Comparison of ENCODE assay signal across 8 cellular contexts in genomic region chr2:27322301-27322765, GRCh38. TPM values are rescaled to one million over a fixed set of nuclear protein-coding genes. Genes with fewer than 3 reads are reported as not detected.
DNase-seq lines count a peak whose midpoint lies in the region; ATAC-seq and TF ChIP-seq lines count a peak whose summit lies in the region.

No MANE protein-coding gene starts in this region.

- peaks cover 11% of the 10 kb centered on the region for H3K79me2 ChIP-seq in neural progenitor cell (ENCODE audit: low read depth)

- H3K9me3 Mint-ChIP-seq in T-cell (no peaks in the 10 kb centered on the region), neural progenitor cell (no peaks in the 10 kb centered on the region)

- H3K9ac ChIP-seq in neural progenitor cell = peak overlapping the region; percentile 97

- H3K27ac Mint-ChIP-seq in T-cell = peak overlapping the region; percentile 96 to 97
- no peak overlapping the region for H3K27ac Mint-ChIP-seq in neural progenitor cell

- CTCF ChIA-PET in BJ (lab: Yijun Ruan, JAX) = interaction anchor here (0.5 to 6.1 kb wide), 4 partner anchors 19 to 58 kb away, joined by 3 to 34 read pairs (median 4); partner anchors contain the start of gene ZNF513
- CTCF ChIA-PET in HEK293T (lab: Yijun Ruan, JAX) = interaction anchor here (0.7 kb wide), 1 partner anchor 18 kb away, joined by 3 read pairs; no protein-coding TSS in a partner anchor
- CTCF ChIA-PET in T-cell (lab: Charles Lee) = interaction anchor here in 1 of 2 donors (0.6 to 0.9 kb wide), 3 partner anchors 19 to 1245 kb away, joined by 3 to 4 read pairs (median 3); no protein-coding TSS in a partner anchor

- H2AFZ ChIP-seq in neural progenitor cell (replicated peaks) = peak overlapping the region; percentile 27

- intact Hi-C loops in esophagus muscularis mucosa (cut with DNase I) = loop anchor here (5.0 kb wide), 2 partner anchors 35 to 50 kb away; partner anchors contain the start of genes EIF2B4, GTF3C2 and SNX17

- POLR2A ChIA-PET in BJ (lab: Charles Lee) (no interaction called here), HEK293T (lab: Yijun Ruan, JAX) (interaction anchor here (0.6 to 2.3 kb wide), 10 partner anchors 8 to 58 kb away, joined by 3 to 17 read pairs (median 7); partner anchors contain the start of gene GTF3C2), T-cell (lab: Charles Lee) (interaction anchor here in 1 of 2 donors (0.5 to 1.0 kb wide), 2 partner anchors 58 to 255 kb away, joined by 3 to 4 read pairs; no protein-coding TSS in a partner anchor)

- ATAC-seq in T-cell (replicated peaks in 1 of 4) (peak in 2 of 4 experiments; percentile 4 to 10), GM18861 (IDR thresholded peaks at IDR 0.05; ENCODE audit: unreplicated experiment) (no peak), GM19351 (IDR thresholded peaks at IDR 0.05; ENCODE audit: unreplicated experiment) (no peak)

- TF ChIP-seq CTCF in BJ (IDR thresholded peaks at IDR 0.05; ENCODE audit: insufficient read depth, low read depth, low read length) (no peak), esophagus muscularis mucosa (IDR thresholded peaks at IDR 0.05) (no peak), neural progenitor cell (IDR thresholded peaks at IDR 0.05) (no peak)

- H3K4me1 Mint-ChIP-seq in T-cell (peaks cover 20 to 32% (median 20%) of the 10 kb centered on the region in 3 donors), neural progenitor cell (peaks cover 9% of the 10 kb centered on the region)

- DNase-seq in BJ (ENCODE audit: low read depth) (no peak), HEK293T (ENCODE audit: extremely low spot score) (peak; percentile 21), T-cell (peak in 6 of 34 experiments; percentile 6 to 15 (median 8)), esophagus muscularis mucosa (ENCODE audit: extremely low spot score) (no peak), neural progenitor cell (ENCODE audit: low spot score) (no peak), NCI-H2081 (lab: John Stamatoyannopoulos, UW) (no peak)

- H3K36me3 Mint-ChIP-seq in T-cell (peaks cover 23% of the 10 kb centered on the region), neural progenitor cell (peaks cover 11% of the 10 kb centered on the region)

- TF ChIP-seq POLR2A in esophagus muscularis mucosa (IDR thresholded peaks at IDR 0.05; ENCODE audit: low read depth) = no peak

- H3K27me3 ChIP-seq in BJ (ENCODE audit: control insufficient read depth, insufficient read depth, low read length) = no peaks in the 10 kb centered on the region
- H3K27me3 ChIP-seq in esophagus muscularis mucosa = no peaks in the 10 kb centered on the region
- no peaks in the 10 kb centered on the region for H3K27me3 ChIP-seq in neural progenitor cell

- H3K9me3 ChIP-seq in esophagus muscularis mucosa (no peaks in the 10 kb centered on the region), neural progenitor cell (ENCODE audit: low read depth) (no peaks in the 10 kb centered on the region)

- H3K27ac ChIP-seq in esophagus muscularis mucosa (replicated peaks in 1 of 4) (peak overlapping the region; percentile 93 to 98 (median 95)), neural progenitor cell (no peak overlapping the region)

- H3F3A ChIP-seq in neural progenitor cell (ENCODE audit: low read depth) = peaks cover 26% of the 10 kb centered on the region

- TF ChIP-seq EP300 in esophagus muscularis mucosa (IDR thresholded peaks at IDR 0.05) = no peak

- H3K27me3 Mint-ChIP-seq in T-cell (no peaks in the 10 kb centered on the region), neural progenitor cell (ENCODE audit: insufficient read depth, low read depth) (peaks cover 6% of the 10 kb centered on the region)

- peak overlapping the region; percentile 97 to 99 (median 98) for H3K4me3 Mint-ChIP-seq in T-cell
- H3K4me3 Mint-ChIP-seq in neural progenitor cell = peak overlapping the region; percentile 95

- no peaks in the 10 kb centered on the region for H4K20me1 ChIP-seq in neural progenitor cell (ENCODE audit: low read depth)

- H3K4me3 ChIP-seq in BJ (ENCODE audit: low read depth, low read length) = peak overlapping the region; percentile 67
- H3K4me3 ChIP-seq in esophagus muscularis mucosa = peak overlapping the region; percentile 78 to 95 (median 84)
- peak overlapping the region; percentile 80 for H3K4me3 ChIP-seq in neural progenitor cell

- 8% methylated on average over 2 of the region's 10 CpGs for WGBS in esophagus muscularis mucosa

- peak overlapping the region; percentile 93 for H3K4me2 ChIP-seq in neural progenitor cell

- peaks cover 5% of the 10 kb centered on the region for H3K36me3 ChIP-seq in BJ (ENCODE audit: control insufficient read depth, insufficient read depth, low read length)
- H3K36me3 ChIP-seq in esophagus muscularis mucosa = peaks cover 13 to 25% (median 21%) of the 10 kb centered on the region in 4 donors
- no peaks in the 10 kb centered on the region for H3K36me3 ChIP-seq in neural progenitor cell

- H3K4me1 ChIP-seq in esophagus muscularis mucosa (peaks cover 29 to 34% (median 31%) of the 10 kb centered on the region in 4 donors), neural progenitor cell (no peaks in the 10 kb centered on the region)

TF ChIP-seq in HEK293T, 16 proteins besides CTCF, POLR2A, EP300 and RAD21:
- TF ChIP-seq SUZ12 (IDR thresholded peaks at IDR 0.05) (no peak), CTBP1 (IDR thresholded peaks at IDR 0.05; ENCODE audit: borderline replicate concordance) (no peak), ARNT (IDR thresholded peaks at IDR 0.05) (no peak), FOXA1 (IDR thresholded peaks at IDR 0.05) (no peak), ELF4 (IDR thresholded peaks at IDR 0.05) (no peak), L3MBTL2 (conservative IDR thresholded peaks at IDR 0.05) (no peak), HDGF (IDR thresholded peaks at IDR 0.05; ENCODE audit: borderline replicate concordance) (no peak), FOXM1 (IDR thresholded peaks at IDR 0.05; ENCODE audit: borderline replicate concordance) (no peak), PKNOX1 (IDR thresholded peaks at IDR 0.05) (no peak), NFRKB (IDR thresholded peaks at IDR 0.05) (no peak), LEF1 (IDR thresholded peaks at IDR 0.05; ENCODE audit: borderline replicate concordance) (no peak)

RNA-seq across cellular contexts. Expression of gene MPV17, which starts 0.6 kb away (rescaled TPM):
- polyA plus RNA-seq in BJ (2011; rRNA removed) = 177 and 188 TPM in 2 replicates
- 119 and 169 TPM in 2 replicates for polyA minus RNA-seq in BJ (2011; rRNA and poly(A)+ RNA removed)
- total RNA-seq in T-cell = 10 to 100 TPM; 64.5 to 99.1 (median 93.6) TPM
- 10 to 100 TPM; 46.7 to 70.2 (median 60.6) TPM for total RNA-seq in esophagus muscularis mucosa
- total RNA-seq in neural progenitor cell (ENCODE audit: low replicate concordance) = 71.4 and 78.0 TPM in 2 replicates

RNA-seq across cellular contexts. Expression of gene UCN, which starts 14.1 kb away (rescaled TPM):
- polyA plus RNA-seq in BJ (2011; rRNA removed) = 0.17 and 0.34 TPM in 2 replicates
- polyA minus RNA-seq in BJ (2011; rRNA and poly(A)+ RNA removed) = 0.31 TPM in 1 of 2 replicates, not detected in the other
- 1 to 10 TPM; 1.8 to 7.8 (median 4.2) TPM for total RNA-seq in T-cell
- 1 to 10 TPM; 1.8 to 6.1 (median 3.3) TPM for total RNA-seq in esophagus muscularis mucosa
- 0.56 and 1.2 TPM in 2 replicates for total RNA-seq in neural progenitor cell (ENCODE audit: low replicate concordance)

RNA-seq across cellular contexts. Expression of gene GTF3C2, which starts 34.2 kb away (rescaled TPM):
- polyA plus RNA-seq in BJ (2011; rRNA removed) = 32.1 and 39.0 TPM in 2 replicates
- 22.3 and 35.0 TPM in 2 replicates for polyA minus RNA-seq in BJ (2011; rRNA and poly(A)+ RNA removed)
- total RNA-seq in T-cell (10 to 100 TPM; 69.8 to 89.9 (median 82.1) TPM), esophagus muscularis mucosa (10 to 100 TPM; 27.5 to 44.3 (median 31.6) TPM), neural progenitor cell (ENCODE audit: low replicate concordance) (57.3 and 73.9 TPM in 2 replicates)

RNA-seq across cellular contexts. Expression of gene TRIM54, which starts 40.1 kb away (rescaled TPM):
- 0.05 TPM in 1 of 2 replicates, not detected in the other for polyA plus RNA-seq in BJ (2011; rRNA removed)
- not detected in 2 replicates for polyA minus RNA-seq in BJ (2011; rRNA and poly(A)+ RNA removed)
- not detected for total RNA-seq in T-cell
- total RNA-seq in esophagus muscularis mucosa = under 1 TPM in 1 of 4 donors, not detected in 3; 0.32 TPM
- total RNA-seq in neural progenitor cell (ENCODE audit: low replicate concordance) = 0.12 TPM in 1 of 2 replicates, not detected in the other

RNA-seq across cellular contexts. Expression of gene DNAJC5G, which starts 47.1 kb away (rescaled TPM):
- polyA plus RNA-seq in BJ (2011; rRNA removed) = not detected in 2 replicates
- polyA minus RNA-seq in BJ (2011; rRNA and poly(A)+ RNA removed) = not detected in 2 replicates
- total RNA-seq in T-cell (not detected), esophagus muscularis mucosa (under 1 TPM in 1 of 4 donors, not detected in 3; 0.42 TPM), neural progenitor cell (ENCODE audit: low replicate concordance) (not detected in 2 replicates)
